ENCODE assay signal across 9 cellular contexts in genomic region chr7:128863433-128863989, GRCh38. TPM values are rescaled to one million over a fixed set of nuclear protein-coding genes. Genes with fewer than 3 reads are reported as not detected.
DNase-seq lines count a peak whose midpoint lies in the region; ATAC-seq, FAIRE-seq and TF ChIP-seq lines count a peak whose summit lies in the region.
"Had no signal": no experiment of that assay in that cellular context is flagged by ENCODE, and none has a peak within 500 bp of the region (broad histone marks: within the 10 kb centered on the region; RNA-seq: fewer than 3 reads in every experiment).

No MANE protein-coding gene starts in this region.

- no TSS peak for BruUV-seq in K562 (replicated peaks; lab: Mats Ljungman, UMichigan)

- H3K79me2 ChIP-seq in K562 (ENCODE audit: control insufficient read depth, insufficient read depth, low read length) (peaks cover 46% of the 10 kb centered on the region), keratinocyte (ENCODE audit: control insufficient read depth, insufficient read depth, low read length) (peaks cover 32% of the 10 kb centered on the region)

- TF ChIP-seq POLR2A in K562 (conservative IDR thresholded peaks at IDR 0.05), result no peak

- H3K27me3 ChIP-seq in K562 (ENCODE audit: control insufficient read depth in 2 of 2, insufficient read depth in 2 of 2, low read length in 2 of 2), result no peaks in the 10 kb centered on the region
- H3K27me3 ChIP-seq in keratinocyte (ENCODE audit: control insufficient read depth, extremely low read depth, insufficient read depth, low read length), result no peaks in the 10 kb centered on the region

- dilution Hi-C loops in keratinocyte (cut with MboI; ENCODE audit: extremely low pct_ligation_motif_present, low sequenced_read_pairs), result no loop called here

- FAIRE-seq in K562 (lab: Jason Lieb, UNC) (peak; percentile 60), keratinocyte (lab: Jason Lieb, UNC) (peak; percentile 52)
- FAIRE-seq: endometrium had no signal

- H3K9me3 Mint-ChIP-seq in IgD-negative memory B cell, result no peaks in the 10 kb centered on the region

- H3K36me3 ChIP-seq in K562 (ENCODE audit: control insufficient read depth, insufficient read depth, low read length) (peaks cover 54% of the 10 kb centered on the region), keratinocyte (ENCODE audit: control insufficient read depth in 2 of 2, extremely low read depth in 1 of 2, insufficient read depth in 2 of 2, low read length in 2 of 2) (peaks cover 10 to 17% of the 10 kb centered on the region in 2 experiments)

- peaks cover 37 to 61% of the 10 kb centered on the region in 2 experiments for H3K4me1 ChIP-seq in K562 (replicated peaks in 1 of 2; ENCODE audit: control insufficient read depth in 2 of 2, insufficient read depth in 2 of 2, low read length in 2 of 2)
- H3K4me1 ChIP-seq in keratinocyte (ENCODE audit: control insufficient read depth, extremely low read depth, insufficient read depth, low read length), result peaks cover 27% of the 10 kb centered on the region

- peak overlapping the region; percentile 92 to 100 (median 97) for H3K4me3 Mint-ChIP-seq in IgD-negative memory B cell

- no peaks in the 10 kb centered on the region for H3K9me1 ChIP-seq in K562 (ENCODE audit: control insufficient read depth, insufficient read depth, low read length)
- peaks cover 4% of the 10 kb centered on the region for H3K9me1 ChIP-seq in keratinocyte (ENCODE audit: control insufficient read depth, extremely low read depth, insufficient read depth, low read length)

- peak overlapping the region; percentile 87 for H3K27ac ChIP-seq in K562 (ENCODE audit: extremely low read depth, low read depth, low read length)
- peak overlapping the region; percentile 80 for H3K27ac ChIP-seq in keratinocyte (ENCODE audit: control insufficient read depth, insufficient read depth, low read length)

- H3K9me3 ChIP-seq in K562 (replicated peaks; ENCODE audit: control insufficient read depth, insufficient read depth, low read depth, low read length) (no peaks in the 10 kb centered on the region), keratinocyte (ENCODE audit: control insufficient read depth, low read depth, low read length) (no peaks in the 10 kb centered on the region)

- CTCF ChIA-PET in K562 (lab: Yijun Ruan, JAX; ENCODE audit: low intra/inter-chr PET ratio), result interaction anchor here (0.6 to 2.0 kb wide), 2 partner anchors 16 to 347 kb away, joined by 3 to 20 read pairs; no protein-coding TSS in a partner anchor

- H3K27me3 Mint-ChIP-seq in IgD-negative memory B cell, result no peaks in the 10 kb centered on the region

- TF ChIP-seq RAD21 in K562 (CRISPR knock-in tag; conservative IDR thresholded peaks at IDR 0.05 in 1 of 2, IDR thresholded peaks at IDR 0.05 in 1 of 2), result peak; percentile 32 to 52

- peak; percentile 76 to 91 (median 85) for TF ChIP-seq CTCF in K562 (IDR thresholded peaks at IDR 0.05 in 2 of 3, conservative IDR thresholded peaks at IDR 0.05 in 1 of 3; ENCODE audit: insufficient read depth in 2 of 3, low read depth in 1 of 3, low read length in 3 of 3)
- peak; percentile 51 to 72 (median 63) for TF ChIP-seq CTCF in keratinocyte (optimal IDR thresholded peaks at IDR 0.05 in 1 of 3, IDR thresholded peaks at IDR 0.05 in 1 of 3, conservative IDR thresholded peaks at IDR 0.05 in 1 of 3; ENCODE audit: extremely low read depth in 1 of 3, insufficient read depth in 2 of 3, low read length in 3 of 3)

- peak overlapping the region; percentile 97 for H2AFZ ChIP-seq in K562 (ENCODE audit: low read depth, low read length)
- peak overlapping the region; percentile 98 for H2AFZ ChIP-seq in keratinocyte (ENCODE audit: control insufficient read depth, low read length)

- WGBS in K562 (ENCODE audit: insufficient coverage, low coverage, missing lambda C conversion rate), result 0% methylated on average over 6 of the region's 6 CpGs

- H3K27ac Mint-ChIP-seq in IgD-negative memory B cell, result peak overlapping the region; percentile 96 to 100 (median 99)

- H3K4me3 ChIP-seq in K562 (peak overlapping the region; percentile 71), keratinocyte (ENCODE audit: control insufficient read depth in 2 of 3, extremely low read depth in 1 of 3, insufficient read depth in 2 of 3, low read depth in 1 of 3, low read length in 3 of 3) (peak overlapping the region; percentile 63 to 94 (median 87))

- ATAC-seq in GM21447 (IDR thresholded peaks at IDR 0.05; ENCODE audit: unreplicated experiment) (peak; percentile 34), K562 (peak; percentile 68)

- TF ChIP-seq EP300 in K562 (IDR thresholded peaks at IDR 0.05; ENCODE audit: low read length), result no peak

- H3K4me1 Mint-ChIP-seq in IgD-negative memory B cell, result peaks cover 21 to 27% (median 22%) of the 10 kb centered on the region in 3 donors

- intact Hi-C loops in K562 (cut with micrococcal nuclease), result loop anchor here (2.0 to 5.0 kb wide), 4 partner anchors 81 to 386 kb away; partner anchors contain the start of genes CALU and METTL2B

- DNase-seq in DMS79 (lab: John Stamatoyannopoulos, UW), result peak; percentile 54
- DNase-seq in SK-N-DZ (ENCODE audit: low spot score), result peak; percentile 78
- peak; percentile 82 to 86 (median 86) for DNase-seq in K562 (ENCODE audit: extremely low read depth in 1 of 4, low spot score in 3 of 4)
- DNase-seq in keratinocyte (ENCODE audit: low read depth, low spot score), result no peak
- peak; percentile 55 to 56 for DNase-seq in stimulated activated CD4-positive, alpha-beta T cell treated with anti-CD3 and anti-CD28 coated beads, Interleukin-2, amount 100 ng/mL, for 24 hours
- no peak for DNase-seq in GOT3 (lab: John Stamatoyannopoulos, UW)

- H4K20me1 ChIP-seq in K562 (replicated peaks; ENCODE audit: control insufficient read depth, insufficient read depth, low read length) (no peaks in the 10 kb centered on the region; the same call in 1 of the 2 replicates), keratinocyte (ENCODE audit: control insufficient read depth, extremely low read depth, insufficient read depth, low read length) (peaks cover 5% of the 10 kb centered on the region)

- peaks cover 9% of the 10 kb centered on the region for H3K36me3 Mint-ChIP-seq in IgD-negative memory B cell

- POLR2A ChIA-PET in K562 (lab: Yijun Ruan, JAX), result interaction anchor here (0.6 to 7.1 kb wide), 11 partner anchors 9 to 123 kb away, joined by 3 to 47 read pairs (median 5); partner anchors contain the start of gene CALU

- H3K9ac ChIP-seq in K562 (ENCODE audit: insufficient read depth in 1 of 2, low read depth in 2 of 2, low read length in 2 of 2) (peak overlapping the region; percentile 95 to 96), keratinocyte (ENCODE audit: control insufficient read depth, extremely low read depth, insufficient read depth, low read length) (peak overlapping the region; percentile 91)

- in situ Hi-C loops in K562 (cut with MboI), result no loop called here

- peak overlapping the region; percentile 100 for H3K4me2 ChIP-seq in K562 (ENCODE audit: insufficient read depth, low read length)
- peak overlapping the region; percentile 93 for H3K4me2 ChIP-seq in keratinocyte (ENCODE audit: control insufficient read depth, extremely low read depth, insufficient read depth, low read depth, low read length)

RNA-seq across cellular contexts. Expression of gene ATP6V1F, which starts 0.9 kb away (rescaled TPM):
- polyA plus RNA-seq in IgD-negative memory B cell, result 325 TPM
- 217 and 371 TPM in 2 replicates for polyA plus RNA-seq in SK-N-DZ (2014; cell fraction: cytosol; rRNA removed)
- 110 and 137 TPM in 2 replicates for polyA plus RNA-seq in SK-N-DZ (2014; cell fraction: nucleus; rRNA removed)
- 21.6 and 54.5 TPM in 2 replicates for total RNA-seq in K562 (2011; cell fraction: chromatin; rRNA removed; ENCODE audit: low replicate concordance)
- total RNA-seq in K562 (2011; cell fraction: nucleolus; rRNA removed), result 72.7 and 74.7 TPM in 2 replicates
- total RNA-seq in K562 (2011; cell fraction: nucleoplasm; rRNA removed), result 70.9 and 89.2 TPM in 2 replicates
- total RNA-seq in K562 (2014; rRNA removed), result 265 and 341 TPM in 2 replicates
- 174 and 206 TPM in 2 replicates for total RNA-seq in K562 (2014; rRNA removed; fragmentation: Illumina TruSeq; extraction: Trizol)
- total RNA-seq in K562 (2015; rRNA removed; fragmentation: Illumina TruSeq; extraction: Trizol), result 332 and 336 TPM in 2 replicates
- total RNA-seq in K562 (2021), result 378 and 393 TPM in 2 replicates
- polyA plus RNA-seq in K562 (2011; rRNA removed), result 507 and 542 TPM in 2 replicates
- polyA plus RNA-seq in K562 (2011; cell fraction: cytosol; rRNA removed), result 869 and 1,641 TPM in 2 replicates
- polyA plus RNA-seq in K562 (2011; cell fraction: nucleus; rRNA removed), result 256 and 267 TPM in 2 replicates
- 454 and 820 TPM in 2 replicates for polyA plus RNA-seq in K562 (2012)
- 604 and 714 TPM in 2 replicates for polyA plus RNA-seq in K562 (2014; fragmentation: Illumina TruSeq; extraction: Trizol)
- polyA plus RNA-seq in K562 (2014; fragmentation: Nextera tagmentation; extraction: Ambion mirVana), result 1,000 to 10,000 TPM in 1 of 2 experiments, 100 to 1,000 TPM in 1; 733 to 1,123 TPM
- polyA plus RNA-seq in K562 (2014; rRNA removed), result 568 and 645 TPM in 2 replicates
- polyA minus RNA-seq in K562 (2011; rRNA and poly(A)+ RNA removed), result 83.2 and 101 TPM in 2 replicates
- polyA minus RNA-seq in K562 (2011; cell fraction: cytosol; rRNA and poly(A)+ RNA removed), result 93.9 and 97.2 TPM in 2 replicates
- polyA minus RNA-seq in K562 (2011; cell fraction: nucleus; rRNA and poly(A)+ RNA removed), result 35.3 and 68.5 TPM in 2 replicates
- polyA plus RNA-seq in keratinocyte, result 263 to 429 TPM (median 268 TPM) in 3 replicates
- polyA plus RNA-seq in keratinocyte (2011; ENCODE audit: low read depth), result 107 TPM
- polyA plus RNA-seq in keratinocyte (2011; cell fraction: cytosol; rRNA removed), result 342 and 421 TPM in 2 replicates
- polyA plus RNA-seq in keratinocyte (2011; cell fraction: nucleus; rRNA removed), result 115 and 151 TPM in 2 replicates
- polyA plus RNA-seq in keratinocyte (2012; ENCODE audit: low replicate concordance), result 283 and 576 TPM in 2 replicates
- 59.0 to 128 TPM (median 113 TPM) in 3 replicates for polyA minus RNA-seq in keratinocyte
- 125 TPM for polyA minus RNA-seq in keratinocyte (2011; cell fraction: cytosol; rRNA and poly(A)+ RNA removed)
- polyA minus RNA-seq in keratinocyte (2011; cell fraction: nucleus; rRNA and poly(A)+ RNA removed), result 20.6 and 23.4 TPM in 2 replicates

RNA-seq across cellular contexts. Expression of gene FLNC, which starts 33.3 kb away (rescaled TPM):
- not detected for polyA plus RNA-seq in IgD-negative memory B cell
- polyA plus RNA-seq in SK-N-DZ (2014; cell fraction: cytosol; rRNA removed), result 11.6 and 13.1 TPM in 2 replicates
- 14.1 and 19.8 TPM in 2 replicates for polyA plus RNA-seq in SK-N-DZ (2014; cell fraction: nucleus; rRNA removed)
- total RNA-seq in K562 (2011; cell fraction: chromatin; rRNA removed; ENCODE audit: low replicate concordance), result 62.5 and 206 TPM in 2 replicates
- total RNA-seq in K562 (2011; cell fraction: nucleolus; rRNA removed), result 132 and 134 TPM in 2 replicates
- total RNA-seq in K562 (2011; cell fraction: nucleoplasm; rRNA removed), result 72.1 and 81.0 TPM in 2 replicates
- total RNA-seq in K562 (2014; rRNA removed), result 60.7 and 94.5 TPM in 2 replicates
- total RNA-seq in K562 (2014; rRNA removed; fragmentation: Illumina TruSeq; extraction: Trizol), result 11.4 and 18.2 TPM in 2 replicates
- total RNA-seq in K562 (2015; rRNA removed; fragmentation: Illumina TruSeq; extraction: Trizol), result 28.8 and 33.3 TPM in 2 replicates
- 148 and 155 TPM in 2 replicates for total RNA-seq in K562 (2021)
- 10.3 and 11.4 TPM in 2 replicates for polyA plus RNA-seq in K562 (2011; rRNA removed)
- polyA plus RNA-seq in K562 (2011; cell fraction: cytosol; rRNA removed), result 11.4 and 26.8 TPM in 2 replicates
- polyA plus RNA-seq in K562 (2011; cell fraction: nucleus; rRNA removed), result 58.5 and 126 TPM in 2 replicates
- polyA plus RNA-seq in K562 (2012), result 66.6 and 106 TPM in 2 replicates
- polyA plus RNA-seq in K562 (2014; fragmentation: Illumina TruSeq; extraction: Trizol), result 32.8 and 55.3 TPM in 2 replicates
- polyA plus RNA-seq in K562 (2014; fragmentation: Nextera tagmentation; extraction: Ambion mirVana), result 1 to 10 TPM in 1 of 2 experiments, under 1 TPM in 1; 0.90 to 1.1 TPM
- 29.0 and 34.7 TPM in 2 replicates for polyA plus RNA-seq in K562 (2014; rRNA removed)
- polyA minus RNA-seq in K562 (2011; rRNA and poly(A)+ RNA removed), result 15.1 and 41.9 TPM in 2 replicates
- 127 and 146 TPM in 2 replicates for polyA minus RNA-seq in K562 (2011; cell fraction: cytosol; rRNA and poly(A)+ RNA removed)
- 53.1 and 53.6 TPM in 2 replicates for polyA minus RNA-seq in K562 (2011; cell fraction: nucleus; rRNA and poly(A)+ RNA removed)
- polyA plus RNA-seq in keratinocyte, result 0.03 to 0.15 TPM (median 0.06 TPM) in 3 replicates
- polyA plus RNA-seq in keratinocyte (2011; ENCODE audit: low read depth), result 0.20 TPM
- polyA plus RNA-seq in keratinocyte (2011; cell fraction: cytosol; rRNA removed), result 0.07 and 0.17 TPM in 2 replicates
- polyA plus RNA-seq in keratinocyte (2011; cell fraction: nucleus; rRNA removed), result 0.33 and 0.43 TPM in 2 replicates
- polyA plus RNA-seq in keratinocyte (2012; ENCODE audit: low replicate concordance), result 0.46 and 0.71 TPM in 2 replicates
- 0.26 to 2.0 TPM (median 0.33 TPM) in 3 replicates for polyA minus RNA-seq in keratinocyte
- polyA minus RNA-seq in keratinocyte (2011; cell fraction: cytosol; rRNA and poly(A)+ RNA removed), result 1.2 TPM
- polyA minus RNA-seq in keratinocyte (2011; cell fraction: nucleus; rRNA and poly(A)+ RNA removed), result 1.6 and 1.8 TPM in 2 replicates

RNA-seq across cellular contexts. Expression of gene KCP, which starts 47.0 kb away (rescaled TPM):
- polyA plus RNA-seq in IgD-negative memory B cell (0.26 TPM), K562 (2011; rRNA removed) (0.07 and 0.09 TPM in 2 replicates), K562 (2014; fragmentation: Illumina TruSeq; extraction: Trizol) (not detected in 2 replicates), K562 (2014; fragmentation: Nextera tagmentation; extraction: Ambion mirVana) (under 1 TPM; 0.06 to 0.17 TPM), K562 (2014; rRNA removed) (0.09 and 0.15 TPM in 2 replicates), keratinocyte (0.03 to 0.17 TPM in 2 of 3 replicates, not detected in the other)
- 6.3 and 6.5 TPM in 2 replicates for polyA plus RNA-seq in SK-N-DZ (2014; cell fraction: cytosol; rRNA removed)
- polyA plus RNA-seq in SK-N-DZ (2014; cell fraction: nucleus; rRNA removed), result 57.9 and 76.8 TPM in 2 replicates
- 0.19 and 2.1 TPM in 2 replicates for total RNA-seq in K562 (2011; cell fraction: chromatin; rRNA removed; ENCODE audit: low replicate concordance)
- total RNA-seq in K562 (2011; cell fraction: nucleolus; rRNA removed), result 0.79 and 1.3 TPM in 2 replicates
- 0.73 and 0.84 TPM in 2 replicates for total RNA-seq in K562 (2011; cell fraction: nucleoplasm; rRNA removed)
- total RNA-seq in K562 (2014; rRNA removed) (0.09 TPM in 1 of 2 replicates, not detected in the other), K562 (2014; rRNA removed; fragmentation: Illumina TruSeq; extraction: Trizol) (not detected in 2 replicates), K562 (2015; rRNA removed; fragmentation: Illumina TruSeq; extraction: Trizol) (0.15 TPM in 1 of 2 replicates, not detected in the other), K562 (2021) (0.16 TPM in 1 of 2 replicates, not detected in the other)
- 0.15 TPM in 1 of 2 replicates, not detected in the other for polyA plus RNA-seq in K562 (2011; cell fraction: cytosol; rRNA removed)
- polyA plus RNA-seq in K562 (2011; cell fraction: nucleus; rRNA removed), result 0.86 and 1.5 TPM in 2 replicates
- 0.34 and 3.9 TPM in 2 replicates for polyA plus RNA-seq in K562 (2012)
- polyA minus RNA-seq in K562 (2011; rRNA and poly(A)+ RNA removed), result 0.11 TPM in 1 of 2 replicates, not detected in the other
- not detected in 2 replicates for polyA minus RNA-seq in K562 (2011; cell fraction: cytosol; rRNA and poly(A)+ RNA removed)
- polyA minus RNA-seq in K562 (2011; cell fraction: nucleus; rRNA and poly(A)+ RNA removed), result 0.54 and 0.67 TPM in 2 replicates
- polyA plus RNA-seq in keratinocyte (2011; ENCODE audit: low read depth), result not detected
- 0.04 and 0.08 TPM in 2 replicates for polyA plus RNA-seq in keratinocyte (2011; cell fraction: cytosol; rRNA removed)
- 0.25 and 0.28 TPM in 2 replicates for polyA plus RNA-seq in keratinocyte (2011; cell fraction: nucleus; rRNA removed)
- 0.14 and 0.17 TPM in 2 replicates for polyA plus RNA-seq in keratinocyte (2012; ENCODE audit: low replicate concordance)
- polyA minus RNA-seq in keratinocyte, result 0.13 TPM in 1 of 3 replicates, not detected in the others
- not detected for polyA minus RNA-seq in keratinocyte (2011; cell fraction: cytosol; rRNA and poly(A)+ RNA removed)
- not detected in 2 replicates for polyA minus RNA-seq in keratinocyte (2011; cell fraction: nucleus; rRNA and poly(A)+ RNA removed)

Comparison
In these comparisons a context has a peak if more than half of its experiments do, and no peak if none do; other contexts are left out.
1. DNase-seq: peak in DMS79 (single experiment), SK-N-DZ (single experiment), K562 (4 of 4) and stimulated activated CD4-positive, alpha-beta T cell treated with anti-CD3 and anti-CD28 coated beads, Interleukin-2, amount 100 ng/mL, for 24 hours (2 of 2); none in keratinocyte (single experiment) and GOT3 (single experiment).